ENCODE assay signal across 16 cellular contexts in the genomic region with DNA sequence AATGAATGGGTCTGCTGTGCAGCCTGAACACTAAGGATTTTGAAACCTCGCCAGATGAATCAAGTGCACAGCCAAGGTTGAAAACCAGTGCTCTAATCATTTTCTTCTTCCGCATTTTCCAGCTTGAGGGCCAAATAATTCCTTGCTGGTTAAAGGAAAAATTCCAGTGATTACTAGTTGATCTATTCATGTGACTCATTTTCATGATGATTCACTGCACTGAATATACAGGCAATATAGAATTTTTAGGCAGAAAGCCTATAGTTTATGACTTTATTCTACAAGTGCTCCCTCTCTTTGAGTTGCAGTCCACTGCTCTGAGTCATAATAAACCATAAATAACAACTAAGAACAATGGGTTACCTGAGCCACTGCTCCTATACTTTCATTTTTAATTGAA.
A peak's percentile ranks its signal among the peaks of the same experiment; 100 is the strongest.
DNase-seq lines count a peak whose midpoint lies in the region; ATAC-seq, FAIRE-seq and TF ChIP-seq lines count a peak whose summit lies in the region.
"Had no signal": no experiment of that assay in that cellular context is flagged by ENCODE, and none has a peak within 500 bp of the region (broad histone marks: within the 10 kb centered on the region; RNA-seq: fewer than 3 reads in every experiment).

No MANE protein-coding gene starts in this region.

- ATAC-seq in GM19324 (IDR thresholded peaks at IDR 0.05; ENCODE audit: low FRiP score, unreplicated experiment), result no peak
- ATAC-seq: GM23338 had no signal

- no peak for TF ChIP-seq CTCF in bronchial epithelial cell (IDR thresholded peaks at IDR 0.05; ENCODE audit: insufficient read depth, low read length, severe bottlenecking)

- H3K36me3 ChIP-seq in bronchial epithelial cell (ENCODE audit: control insufficient read depth, insufficient read depth, low read length), result no peaks in the 10 kb centered on the region

- no peaks in the 10 kb centered on the region for H3K27me3 ChIP-seq in bronchial epithelial cell (ENCODE audit: control insufficient read depth, insufficient read depth, low read length)

- no peak overlapping the region for H3K4me3 ChIP-seq in bronchial epithelial cell (ENCODE audit: low read depth, low read length)
- H3K4me3 ChIP-seq: GM23338 had no signal

- peak; percentile 10 for DNase-seq in A172 (ENCODE audit: low spot score)
- DNase-seq in ELR (ENCODE audit: low read depth), result peak; percentile 49
- DNase-seq in RCC 7860 (ENCODE audit: low spot score), result peak; percentile 9
- peak; percentile 15 for DNase-seq in bronchial epithelial cell (ENCODE audit: low read depth)
- DNase-seq in HuH-7 (ENCODE audit: low spot score), result no peak
- no peak for DNase-seq in germinal center (ENCODE audit: low spot score)
- DNase-seq: CD4-positive, alpha-beta memory T cell; KG1; NCI-H1417 treated with DMSO at 0.1 percent for 48 hours; NCI-H2029 treated with DMSO at 0.1 percent for 48 hours; NCI-H524; OCI-M1; Right ventricle myocardium superior; SK-N-SH had no signal

- FAIRE-seq in RCC 7860 (lab: Jason Lieb, UNC) (peak; percentile 67), bronchial epithelial cell (lab: Jason Lieb, UNC) (no peak)

Comparison
In these comparisons a context has a peak if more than half of its experiments do, and no peak if none do; other contexts are left out.
1. DNase-seq: peak in A172 (single experiment), ELR (single experiment), RCC 7860 (single experiment) and bronchial epithelial cell (single experiment); none in HuH-7 (single experiment) and germinal center (single experiment).